Comparison of ENCODE assay signal across 9 cellular contexts in genomic region chr11:116930586-116930985, GRCh38.
DNase-seq lines count a peak whose midpoint lies in the region; TF ChIP-seq lines count a peak whose summit lies in the region.
"Had no signal": no experiment of that assay in that cellular context is flagged by ENCODE, and none has a peak within 500 bp of the region (broad histone marks: within the 10 kb centered on the region; RNA-seq: fewer than 3 reads in every experiment).

No MANE protein-coding gene starts in this region.

- POLR2A ChIA-PET in OCI-LY7 (lab: Charles Lee), result interaction anchor here (0.6 to 4.5 kb wide), 13 partner anchors 8 to 215 kb away, joined by 3 to 90 read pairs (median 7); partner anchors contain the start of gene SIK3
- POLR2A ChIA-PET in Caco-2 (lab: Charles Lee), result interaction anchor here (0.6 to 0.7 kb wide), 2 partner anchors 22 to 175 kb away, joined by 4 to 18 read pairs; no protein-coding TSS in a partner anchor

- peak overlapping the region; percentile 30; the same call in 1 of the 2 replicates for H2AFZ ChIP-seq in OCI-LY7 (ENCODE audit: low read length)

- BruUV-seq in OCI-LY7 (replicated peaks; lab: Mats Ljungman, UMichigan) (no TSS peak), Caco-2 (replicated peaks; lab: Mats Ljungman, UMichigan) (no TSS peak)

- H3K4me1 ChIP-seq in OCI-LY7 (ENCODE audit: insufficient read depth, low read length, poor library complexity, severe bottlenecking), result peaks cover 74% of the 10 kb centered on the region
- H3K4me1 ChIP-seq in esophagus squamous epithelium, result peaks cover 0 to 47% (median 27%) of the 10 kb centered on the region in 3 donors
- H3K4me1 ChIP-seq in Caco-2, result peaks cover 13% of the 10 kb centered on the region; the same call in 1 of the 2 replicates

- TF ChIP-seq CTCF in OCI-LY7 (conservative IDR thresholded peaks at IDR 0.05; ENCODE audit: low read length) (no peak), esophagus squamous epithelium (IDR thresholded peaks at IDR 0.05) (no peak), Caco-2 (IDR thresholded peaks at IDR 0.05; ENCODE audit: insufficient read depth in 1 of 2, low read depth in 1 of 2, low read length in 1 of 2, severe bottlenecking in 1 of 2, unreplicated experiment in 1 of 2) (no peak)

- WGBS in esophagus squamous epithelium, 2 donors, result 62 to 78% methylated on average over 2 of the region's 2 CpGs

- peaks cover 54% of the 10 kb centered on the region; the same call in 1 of the 2 replicates for H3K79me2 ChIP-seq in OCI-LY7 (ENCODE audit: insufficient read depth, low read depth, low read length)

- H4K20me1 ChIP-seq in OCI-LY7 (ENCODE audit: insufficient read depth, low read length), result no peaks in the 10 kb centered on the region

- peaks cover 6% of the 10 kb centered on the region for H3K36me3 Mint-ChIP-seq in Caco-2 (ENCODE audit: insufficient read depth, unreplicated experiment)

- CTCF ChIA-PET in OCI-LY7 (lab: Charles Lee; ENCODE audit: unreplicated experiment), result interaction anchor here (0.5 to 1.8 kb wide), 4 partner anchors 13 to 284 kb away, joined by 3 to 7 read pairs (median 5); no protein-coding TSS in a partner anchor
- CTCF ChIA-PET in Caco-2 (lab: Charles Lee), result no interaction called here

- H3K27me3 Mint-ChIP-seq in Caco-2 (ENCODE audit: insufficient read depth, unreplicated experiment), result no peaks in the 10 kb centered on the region

- H3K9me3 ChIP-seq in OCI-LY7 (ENCODE audit: low read length) (no peaks in the 10 kb centered on the region; the same call in 1 of the 2 replicates), esophagus squamous epithelium (no peaks in the 10 kb centered on the region), Caco-2 (no peaks in the 10 kb centered on the region)

- peaks cover 24% of the 10 kb centered on the region for H3K4me1 Mint-ChIP-seq in Caco-2 (ENCODE audit: low read depth, unreplicated experiment)

- peaks cover 11% of the 10 kb centered on the region for H3K9me3 Mint-ChIP-seq in Caco-2 (ENCODE audit: unreplicated experiment)

- no peaks in the 10 kb centered on the region for H3K9me2 ChIP-seq in OCI-LY7 (ENCODE audit: insufficient read depth, low read length)

- H3K27ac ChIP-seq in OCI-LY7 (ENCODE audit: low read depth, low read length, poor library complexity, severe bottlenecking), result peak overlapping the region; percentile 97
- H3K27ac ChIP-seq in esophagus squamous epithelium, result peak overlapping the region in 3 of 4 donors; percentile 28 to 72 (median 30)
- peak overlapping the region in 17 of 21 experiments; percentile 0 to 82 (median 58) for H3K27ac ChIP-seq in skin epidermis

- no peak overlapping the region for H3K4me3 Mint-ChIP-seq in Caco-2 (ENCODE audit: unreplicated experiment)

- H3K4me3 ChIP-seq in GM08714 (ENCODE audit: low read length) (peak overlapping the region; percentile 61), OCI-LY7 (ENCODE audit: low read depth, low read length, poor library complexity, severe bottlenecking) (peak overlapping the region; percentile 60), esophagus squamous epithelium (peak overlapping the region in 3 of 4 donors; percentile 10 to 46 (median 13)), skin epidermis (peak overlapping the region in 1 of 7 experiments; percentile 3), Caco-2 (ENCODE audit: low read depth, low read length) (no peak overlapping the region)

- H3K27me3 ChIP-seq in esophagus squamous epithelium, result no peaks in the 10 kb centered on the region
- H3K27me3 ChIP-seq in Caco-2 (replicated peaks; ENCODE audit: control insufficient read depth, insufficient read depth, low read length), result no peaks in the 10 kb centered on the region

- intact Hi-C loops in OCI-LY7 (cut with micrococcal nuclease; ENCODE audit: unreplicated experiment), result no loop called here
- intact Hi-C loops in esophagus squamous epithelium (cut with DNase I), result no loop called here
- intact Hi-C loops in Caco-2 (cut with micrococcal nuclease; ENCODE audit: unreplicated experiment), result no loop called here

- DNase-seq in OCI-LY7 (ENCODE audit: low spot score) (peak; percentile 48), esophagus squamous epithelium (lab: John Stamatoyannopoulos, UW) (no peak), EL (no peak), hippocampal formation (lab: John Stamatoyannopoulos, UW) (no peak), Caco-2 (no peak), NK-92 (lab: John Stamatoyannopoulos, UW; ENCODE audit: unreplicated experiment) (no peak)
- DNase-seq: activated CD4-positive, CD25-positive, alpha-beta regulatory T cell had no signal

- TF ChIP-seq POLR2A in esophagus squamous epithelium (IDR thresholded peaks at IDR 0.05), result no peak

- peak overlapping the region; percentile 92 for H3K4me2 ChIP-seq in OCI-LY7 (ENCODE audit: low read length)

- H3K27ac Mint-ChIP-seq in Caco-2 (ENCODE audit: unreplicated experiment), result no peak overlapping the region

- H3K36me3 ChIP-seq in OCI-LY7 (ENCODE audit: insufficient read depth, low read length), result peaks cover 27% of the 10 kb centered on the region
- peaks cover 0 to 16% (median 0%) of the 10 kb centered on the region in 3 donors for H3K36me3 ChIP-seq in esophagus squamous epithelium
- H3K36me3 ChIP-seq in Caco-2 (ENCODE audit: control insufficient read depth, insufficient read depth, low read length), result no peaks in the 10 kb centered on the region; the same call in 1 of the 2 replicates

Comparison
In these comparisons a context has a peak if more than half of its experiments do, and no peak if none do; other contexts are left out.
1. H3K27ac ChIP-seq: peak in every context shown above with its lines; median percentile 97 in OCI-LY7; 58 in skin epidermis; 30 in esophagus squamous epithelium.